ENCODE assay signal across 1 cellular context in genomic region chr6:148516116-148517016, GRCh38.
TF ChIP-seq lines count a peak whose summit lies in the region.

No MANE protein-coding gene starts in this region.

TF ChIP-seq in GM23338, 12 proteins besides CTCF, POLR2A, EP300 and RAD21 (continued from another document):
- TF ChIP-seq ZNF462 (CRISPR knock-in tag; IDR thresholded peaks at IDR 0.05) (no peak), ZNF114 (CRISPR knock-in tag; IDR thresholded peaks at IDR 0.05) (no peak), REST (IDR thresholded peaks at IDR 0.05; ENCODE audit: unreplicated experiment) (no peak), ETS1 (IDR thresholded peaks at IDR 0.05) (no peak)
